Comparison of ENCODE assay signal across 24 cellular contexts in genomic region chr22:31001124-31001770, GRCh38. TPM values are rescaled to one million over a fixed set of nuclear protein-coding genes. Genes with fewer than 3 reads are reported as not detected.
DNase-seq lines count a peak whose midpoint lies in the region; ATAC-seq and TF ChIP-seq lines count a peak whose summit lies in the region.
"Had no signal": no experiment of that assay in that cellular context is flagged by ENCODE, and none has a peak within 500 bp of the region (broad histone marks: within the 10 kb centered on the region; RNA-seq: fewer than 3 reads in every experiment).

No MANE protein-coding gene starts in this region.

- intact Hi-C loops in adrenal gland (cut with DNase I) (no loop called here), testis (cut with DNase I; ENCODE audit: low total_unique reads) (no loop called here), mammary epithelial cell (cut with micrococcal nuclease) (no loop called here)

- H3K27me3 ChIP-seq in adrenal gland (no peaks in the 10 kb centered on the region), liver (ENCODE audit: control insufficient read depth in 4 of 4, insufficient read depth in 4 of 4, low read length in 3 of 4) (no peaks in the 10 kb centered on the region), testis (no peaks in the 10 kb centered on the region), mammary epithelial cell (ENCODE audit: insufficient read depth, low read length) (no peaks in the 10 kb centered on the region)
- H3K27me3 ChIP-seq: BE2C, BLaER1 had no signal

- ATAC-seq in left lobe of liver, result peak; percentile 99
- no peak for ATAC-seq in GM19467 (IDR thresholded peaks at IDR 0.05; ENCODE audit: unreplicated experiment)

- H3K4me3 ChIP-seq in adrenal gland, result no peak overlapping the region
- H3K4me3 ChIP-seq in liver (ENCODE audit: low read depth in 1 of 3, low read length in 3 of 3), result no peak overlapping the region
- H3K4me3 ChIP-seq in testis, result no peak overlapping the region
- H3K4me3 ChIP-seq in mammary epithelial cell (replicated peaks in 1 of 3; ENCODE audit: insufficient read depth in 1 of 3, low read depth in 2 of 3, low read length in 3 of 3), result no peak overlapping the region
- H3K4me3 ChIP-seq: BLaER1 had no signal

- H3K27ac ChIP-seq in adrenal gland, result no peak overlapping the region
- H3K27ac ChIP-seq in liver (ENCODE audit: low read depth in 1 of 2, low read length in 2 of 2), result peak overlapping the region; percentile 54 to 66
- H3K27ac ChIP-seq in testis, result no peak overlapping the region
- H3K27ac ChIP-seq in mammary epithelial cell (ENCODE audit: insufficient read depth, low read depth, low read length), result no peak overlapping the region
- H3K27ac ChIP-seq: BLaER1 had no signal

- DNase-seq in adrenal gland, result peak; percentile 35 to 80 (median 64)
- DNase-seq in left lobe of liver (ENCODE audit: low spot score), result peak; percentile 83
- peak; percentile 74 for DNase-seq in testis
- DNase-seq in activated CD4-positive, CD25-positive, alpha-beta regulatory T cell treated with anti-CD3 and anti-CD28 coated beads, Interleukin-2, amount 50 U/mL, for 72 hours, result no peak
- no peak for DNase-seq in mammary epithelial cell
- DNase-seq in GM10266 (ENCODE audit: extremely low spot score), result no peak
- DNase-seq: 8988T; ACHN; BE2C; C1 segment of cervical spinal cord; CD4-positive, alpha-beta memory T cell; CD4-positive, CD25-positive, alpha-beta regulatory T cell; CD8-positive, alpha-beta memory T cell; COR-L47; DMS 273 treated with DMSO at 0.1 percent for 48 hours; DMS153; DMS53; DMS79; DND-41; EL; GDM1 had no signal

- H3K4me2 ChIP-seq in mammary epithelial cell (ENCODE audit: insufficient read depth, low read depth, low read length), result no peak overlapping the region
- H3K4me2 ChIP-seq: BLaER1 had no signal

- no peaks in the 10 kb centered on the region for H3K36me3 ChIP-seq in adrenal gland (replicated peaks in 1 of 2)
- H3K36me3 ChIP-seq in liver (ENCODE audit: control insufficient read depth in 4 of 4, insufficient read depth in 3 of 4, low read depth in 1 of 4, low read length in 3 of 4), result no peaks in the 10 kb centered on the region
- H3K36me3 ChIP-seq in testis (ENCODE audit: low read depth, missing control alignments), result no peaks in the 10 kb centered on the region
- H3K36me3 ChIP-seq in mammary epithelial cell (ENCODE audit: insufficient read depth, low read length), result no peaks in the 10 kb centered on the region
- H3K36me3 ChIP-seq: BE2C, BLaER1 had no signal

- no peaks in the 10 kb centered on the region for H3K79me2 ChIP-seq in mammary epithelial cell (ENCODE audit: insufficient read depth, low read length)

- CTCF ChIA-PET in mammary epithelial cell (lab: Charles Lee; ENCODE audit: low non-redundant PET), result no interaction called here

- H3K4me1 ChIP-seq in adrenal gland (replicated peaks in 1 of 2) (peaks cover 0 to 4% of the 10 kb centered on the region in 2 donors), liver (ENCODE audit: control insufficient read depth in 4 of 4, insufficient read depth in 4 of 4, low read length in 3 of 4) (peaks cover 0 to 6% (median 3%) of the 10 kb centered on the region in 4 donors), testis (no peaks in the 10 kb centered on the region), mammary epithelial cell (ENCODE audit: insufficient read depth, low read length) (no peaks in the 10 kb centered on the region)
- H3K4me1 ChIP-seq: BE2C had no signal

- no peak overlapping the region for H2AFZ ChIP-seq in mammary epithelial cell (ENCODE audit: low read depth, low read length)

- dilution Hi-C loops in mammary epithelial cell (cut with HindIII; ENCODE audit: low sequenced_read_pairs), result no loop called here

- 45 to 58% (median 51%) methylated on average over 6 of the region's 6 CpGs for WGBS in adrenal gland, 4 donors
- WGBS in liver, result 50% methylated on average over 6 of the region's 6 CpGs
- 67 to 75% methylated on average over 6 of the region's 6 CpGs for WGBS in testis, 2 donors
- WGBS in mammary epithelial cell (ENCODE audit: low coverage, missing lambda C conversion rate), result 79% methylated on average over 6 of the region's 6 CpGs

- in situ Hi-C loops in mammary epithelial cell (cut with MboI; ENCODE audit: low sequenced_read_pairs in 2 of 2), result no loop called here

- no peaks in the 10 kb centered on the region for H4K20me1 ChIP-seq in mammary epithelial cell (ENCODE audit: insufficient read depth, low read length)
- H4K20me1 ChIP-seq: BLaER1 had no signal

- H3K9me3 ChIP-seq in adrenal gland (replicated peaks in 1 of 3) (no peaks in the 10 kb centered on the region), liver (ENCODE audit: control insufficient read depth in 4 of 4, low read length in 3 of 4) (peaks cover 0 to 4% (median 4%) of the 10 kb centered on the region in 4 donors), testis (no peaks in the 10 kb centered on the region), mammary epithelial cell (replicated peaks; ENCODE audit: insufficient read depth, low read length) (no peaks in the 10 kb centered on the region)
- H3K9me3 ChIP-seq: BE2C had no signal

- no TSS peak for BruUV-seq in mammary epithelial cell (replicated peaks; lab: Mats Ljungman, UMichigan)

- no peak for TF ChIP-seq CTCF in adrenal gland (IDR thresholded peaks at IDR 0.05)
- no peak for TF ChIP-seq CTCF in liver (IDR thresholded peaks at IDR 0.05; ENCODE audit: low read depth, low read length, missing input control)
- no peak for TF ChIP-seq CTCF in testis (IDR thresholded peaks at IDR 0.05)
- TF ChIP-seq CTCF in mammary epithelial cell (conservative IDR thresholded peaks at IDR 0.05 in 1 of 2, IDR thresholded peaks at IDR 0.05 in 1 of 2; ENCODE audit: extremely low read depth in 1 of 2, insufficient read depth in 1 of 2, low read depth in 1 of 2, low read length in 2 of 2), result no peak
- TF ChIP-seq CTCF in GM10266 (IDR thresholded peaks at IDR 0.05; ENCODE audit: control insufficient read depth, insufficient read depth, low read depth, missing control alignments), result no peak

- H3K9ac ChIP-seq in liver (ENCODE audit: low read depth in 1 of 2, low read length in 2 of 2) (no peak overlapping the region), mammary epithelial cell (ENCODE audit: insufficient read depth, low read length) (no peak overlapping the region)
- H3K9ac ChIP-seq: BLaER1 had no signal

- TF ChIP-seq POLR2A in adrenal gland (IDR thresholded peaks at IDR 0.05) (no peak), testis (IDR thresholded peaks at IDR 0.05) (no peak)

- peak; percentile 14 to 58 for TF ChIP-seq RAD21 in liver (IDR thresholded peaks at IDR 0.05)

TF ChIP-seq in liver, 16 proteins besides CTCF, POLR2A, EP300 and RAD21 (continues in another document):
- TF ChIP-seq HNF4G (IDR thresholded peaks at IDR 0.05) (peak; percentile 88), EGR1 (IDR thresholded peaks at IDR 0.05; ENCODE audit: low read depth in 2 of 2) (no peak), YY1 (IDR thresholded peaks at IDR 0.05) (peak; percentile 72), ZBTB33 (IDR thresholded peaks at IDR 0.05) (peak; percentile 60), JUND (IDR thresholded peaks at IDR 0.05) (peak in 1 of 2 donors; percentile 60), FOXA2 (IDR thresholded peaks at IDR 0.05) (peak; percentile 30), HNF4A (conservative IDR thresholded peaks at IDR 0.05) (peak; percentile 95 to 97), FOXA1 (IDR thresholded peaks at IDR 0.05) (no peak), RXRA (IDR thresholded peaks at IDR 0.05) (peak; percentile 91 to 95), SP1 (IDR thresholded peaks at IDR 0.05) (peak; percentile 82), ATF3 (IDR thresholded peaks at IDR 0.05) (no peak), MAX (IDR thresholded peaks at IDR 0.05) (peak; percentile 20), NR2F2 (IDR thresholded peaks at IDR 0.05) (peak; percentile 80)

RNA-seq across cellular contexts. Expression of gene TUG1, which starts 32.2 kb away (rescaled TPM):
- total RNA-seq in adrenal gland, result 10 to 100 TPM; 33.3 to 62.1 (median 54.0) TPM
- polyA plus RNA-seq in adrenal gland, result 10 to 100 TPM; 46.7 to 66.4 (median 47.0) TPM
- total RNA-seq in left lobe of liver, result 18.2 TPM
- 10 to 100 TPM; 24.8 to 32.9 TPM for total RNA-seq in liver
- 10 to 100 TPM; 11.3 to 11.6 TPM for polyA plus RNA-seq in liver
- total RNA-seq in testis, result 100 to 1,000 TPM; 134 to 182 TPM
- 157 TPM for polyA plus RNA-seq in testis (ENCODE audit: insufficient read depth, low read depth, low replicate concordance)
- 10 to 100 TPM; 63.3 to 68.0 TPM for total RNA-seq in mammary epithelial cell
- polyA plus RNA-seq in mammary epithelial cell, result 39.5 TPM
- polyA minus RNA-seq in mammary epithelial cell, result 67.6 TPM

RNA-seq across cellular contexts. Expression of gene MORC2, which starts 32.7 kb away (rescaled TPM):
- total RNA-seq in adrenal gland, result 10 to 100 TPM; 13.9 to 32.1 (median 17.3) TPM
- polyA plus RNA-seq in adrenal gland, result 10 to 100 TPM; 19.7 to 60.1 (median 25.8) TPM
- total RNA-seq in left lobe of liver, result 11.9 TPM
- 10 to 100 TPM; 11.4 to 12.0 TPM for total RNA-seq in liver
- 1 to 10 TPM; 4.2 to 8.3 TPM for polyA plus RNA-seq in liver
- 10 to 100 TPM; 65.5 to 81.0 TPM for total RNA-seq in testis
- polyA plus RNA-seq in testis (ENCODE audit: insufficient read depth, low read depth, low replicate concordance), result 64.8 TPM
- 10 to 100 TPM; 11.3 to 24.4 TPM for total RNA-seq in mammary epithelial cell
- polyA plus RNA-seq in mammary epithelial cell, result 7.0 TPM
- polyA minus RNA-seq in mammary epithelial cell, result 48.5 TPM

Comparison
In these comparisons a context has a peak if more than half of its experiments do, and no peak if none do; other contexts are left out.
1. DNase-seq: peak in adrenal gland (7 of 7), left lobe of liver (single experiment) and testis (single experiment); none in activated CD4-positive, CD25-positive, alpha-beta regulatory T cell treated with anti-CD3 and anti-CD28 coated beads, Interleukin-2, amount 50 U/mL, for 72 hours (single experiment), mammary epithelial cell (single experiment) and GM10266 (single experiment).
2. H3K27ac ChIP-seq: peak in liver (2 of 2); none in adrenal gland (0 of 5), testis (0 of 2) and mammary epithelial cell (single experiment).